ENCODE assay signal across 8 cellular contexts in genomic region chrX:135973548-135974278, GRCh38. TPM values are rescaled to one million over a fixed set of nuclear protein-coding genes. Genes with fewer than 3 reads are reported as not detected.
A peak's percentile ranks its signal among the peaks of the same experiment; 100 is the strongest.
DNase-seq lines count a peak whose midpoint lies in the region; TF ChIP-seq lines count a peak whose summit lies in the region.

Gene MMGT1 (minus strand): TSS chrX:135973988. CDS start chrX:135973675, 313 bp downstream.

- H3K4me3 ChIP-seq in H7 (ENCODE audit: insufficient read depth, low read depth, low read length) (peak within 1 kb of the TSS; percentile 70), MG63 (peak within 1 kb of the TSS; percentile 95)

- H3K9me3 ChIP-seq in MG63, result no peaks in the 10 kb centered on the region

- DNase-seq in EH (ENCODE audit: low read depth) (peak; percentile 86), H7 (peak; percentile 92), MG63 (peak; percentile 82), SHP77 treated with DMSO at 0.1 percent for 48 hours (lab: John Stamatoyannopoulos, UW) (peak; percentile 47), fibroblast of the conjunctiva (ENCODE audit: low read depth) (peak; percentile 78), nephron progenitor cell (peak; percentile 76)
- DNase-seq in activated effector memory CD4-positive, alpha-beta T cell treated with anti-CD3 and anti-CD28 coated beads, Interleukin-2, amount 50 U/mL, for 16 hours, result peak; percentile 91

- H3K9me3 Mint-ChIP-seq in nephron progenitor cell, result peaks cover 46% of the 10 kb centered on the region
- no peaks in the 10 kb centered on the region for H3K9me3 Mint-ChIP-seq in stimulated activated naive CD8-positive, alpha-beta T cell treated with anti-CD3 and anti-CD28 coated beads, Interleukin-15, Interleukin-2, amounts not matched to agents 100 ng/mL and 50 ng/mL, for 24 hours

- H3K36me3 ChIP-seq in H7 (replicated peaks; ENCODE audit: control insufficient read depth, insufficient read depth, low read length) (no peaks in the 10 kb centered on the region), MG63 (no peaks in the 10 kb centered on the region)

- H3K27me3 ChIP-seq in H7 (ENCODE audit: control insufficient read depth, insufficient read depth, low read length), result no peaks in the 10 kb centered on the region
- no peaks in the 10 kb centered on the region for H3K27me3 ChIP-seq in MG63

- H3K4me3 Mint-ChIP-seq in nephron progenitor cell, result peak within 1 kb of the TSS; percentile 92
- peak within 1 kb of the TSS; percentile 93 for H3K4me3 Mint-ChIP-seq in stimulated activated naive CD8-positive, alpha-beta T cell treated with anti-CD3 and anti-CD28 coated beads, Interleukin-15, Interleukin-2, amounts not matched to agents 100 ng/mL and 50 ng/mL, for 24 hours

- H3K36me3 Mint-ChIP-seq in nephron progenitor cell (ENCODE audit: low read depth), result no peaks in the 10 kb centered on the region
- H3K36me3 Mint-ChIP-seq in stimulated activated naive CD8-positive, alpha-beta T cell treated with anti-CD3 and anti-CD28 coated beads, Interleukin-15, Interleukin-2, amounts not matched to agents 100 ng/mL and 50 ng/mL, for 24 hours (ENCODE audit: low read depth), result no peaks in the 10 kb centered on the region

- peaks cover 29% of the 10 kb centered on the region for H3K4me1 Mint-ChIP-seq in nephron progenitor cell
- peaks cover 27% of the 10 kb centered on the region for H3K4me1 Mint-ChIP-seq in stimulated activated naive CD8-positive, alpha-beta T cell treated with anti-CD3 and anti-CD28 coated beads, Interleukin-15, Interleukin-2, amounts not matched to agents 100 ng/mL and 50 ng/mL, for 24 hours (ENCODE audit: low read depth)

- no peak for TF ChIP-seq CTCF in nephron progenitor cell (IDR thresholded peaks at IDR 0.05)

- H3K27me3 Mint-ChIP-seq in nephron progenitor cell (ENCODE audit: low read depth, poor library complexity), result peaks cover 7% of the 10 kb centered on the region
- no peaks in the 10 kb centered on the region for H3K27me3 Mint-ChIP-seq in stimulated activated naive CD8-positive, alpha-beta T cell treated with anti-CD3 and anti-CD28 coated beads, Interleukin-15, Interleukin-2, amounts not matched to agents 100 ng/mL and 50 ng/mL, for 24 hours

- H3K27ac Mint-ChIP-seq in nephron progenitor cell, result peak within 1 kb of the TSS; percentile 100
- peak within 1 kb of the TSS; percentile 88 for H3K27ac Mint-ChIP-seq in stimulated activated naive CD8-positive, alpha-beta T cell treated with anti-CD3 and anti-CD28 coated beads, Interleukin-15, Interleukin-2, amounts not matched to agents 100 ng/mL and 50 ng/mL, for 24 hours

RNA-seq across cellular contexts. Expression of gene MMGT1, which starts in this region (rescaled TPM):
- 15.5 and 17.4 TPM in 2 replicates for total RNA-seq in H7 (2014; rRNA removed; shearing (Covaris generic))
- 19.6 and 26.1 TPM in 2 replicates for total RNA-seq in MG63 (2014; rRNA removed; shearing (Covaris generic); ENCODE audit: low replicate concordance)

Comparison
In these comparisons a context has a peak if more than half of its experiments do, and no peak if none do; other contexts are left out.
1. Peak in every context shown above with its lines: DNase-seq and H3K4me3 ChIP-seq.